7 cellular contexts compared by ENCODE assay signal in genomic region chr1:155208406-155208655, GRCh38. TPM values are rescaled to one million over a fixed set of nuclear protein-coding genes. Genes with fewer than 3 reads are reported as not detected.
DNase-seq lines count a peak whose midpoint lies in the region; ATAC-seq and TF ChIP-seq lines count a peak whose summit lies in the region.

No MANE protein-coding gene starts in this region.

- H4K20me1 ChIP-seq in HCT116 (ENCODE audit: insufficient read depth) (no peaks in the 10 kb centered on the region), hepatocyte (ENCODE audit: insufficient read depth, poor library complexity, severe bottlenecking) (no peaks in the 10 kb centered on the region)

- no peak for TF ChIP-seq RAD21 in HCT116 (IDR thresholded peaks at IDR 0.05; ENCODE audit: low read depth)

- peaks cover 27% of the 10 kb centered on the region for H3K4me1 Mint-ChIP-seq in stimulated activated effector memory CD8-positive, alpha-beta T cell treated with anti-CD3 and anti-CD28 coated beads, Interleukin-12 subunit alpha, Interleukin-12 subunit beta, amount 100 ng/mL, for 72 hours

- intact Hi-C loops in HCT116 (cut with micrococcal nuclease): loop anchor here (2.0 to 5.0 kb wide), 3 partner anchors 18 to 384 kb away; a partner anchor contains a TSS
- intact Hi-C loops in posterior vena cava (cut with DNase I): no loop called here

- CTCF ChIA-PET in HCT116 (lab: Charles Lee): interaction anchor here (1.0 to 4.0 kb wide), 7 partner anchors 10 to 296 kb away, joined by 3 to 16 read pairs (median 8); partner anchors contain the start of genes CLK2 and KRTCAP2

- ATAC-seq in HCT116: no peak
- peak; percentile 76 for ATAC-seq in stimulated activated effector memory CD8-positive, alpha-beta T cell treated with anti-CD3 and anti-CD28 coated beads, Interleukin-12 subunit alpha, Interleukin-12 subunit beta, amount 100 ng/mL, for 72 hours
- ATAC-seq in HG02798 (IDR thresholded peaks at IDR 0.05; ENCODE audit: poor library complexity, unreplicated experiment): no peak

- H3K4me3 Mint-ChIP-seq in stimulated activated effector memory CD8-positive, alpha-beta T cell treated with anti-CD3 and anti-CD28 coated beads, Interleukin-12 subunit alpha, Interleukin-12 subunit beta, amount 100 ng/mL, for 72 hours: peak overlapping the region; percentile 84

- peaks cover 25% of the 10 kb centered on the region for H3K36me3 Mint-ChIP-seq in stimulated activated effector memory CD8-positive, alpha-beta T cell treated with anti-CD3 and anti-CD28 coated beads, Interleukin-12 subunit alpha, Interleukin-12 subunit beta, amount 100 ng/mL, for 72 hours

- H3K36me3 ChIP-seq in HCT116 (ENCODE audit: control insufficient read depth in 1 of 2, insufficient read depth in 2 of 2, low read length in 2 of 2) (peaks cover 0 to 6% of the 10 kb centered on the region in 2 experiments; a peak in 1 of 4 replicates), WERI-Rb-1 (peaks cover 14% of the 10 kb centered on the region), hepatocyte (replicated peaks; ENCODE audit: insufficient read depth, low read depth) (no peaks in the 10 kb centered on the region)

- peaks cover 16% of the 10 kb centered on the region for H3K79me2 ChIP-seq in HCT116 (ENCODE audit: insufficient read depth, low read length)
- H3K79me2 ChIP-seq in hepatocyte: peaks cover 13% of the 10 kb centered on the region

- peak overlapping the region; percentile 93 for H3K9ac ChIP-seq in HCT116 (ENCODE audit: low read length)

- H3K4me1 ChIP-seq in HCT116 (ENCODE audit: control insufficient read depth in 1 of 2, insufficient read depth in 2 of 2, low read length in 2 of 2) (peaks cover 22 to 33% of the 10 kb centered on the region in 2 experiments), hepatocyte (ENCODE audit: insufficient read depth) (peaks cover 16% of the 10 kb centered on the region)

- no peak for TF ChIP-seq POLR2A in HCT116 (IDR thresholded peaks at IDR 0.05; ENCODE audit: borderline replicate concordance, extremely low read depth, insufficient read depth, insufficient read length)

- peak overlapping the region; percentile 95 for H3K27ac Mint-ChIP-seq in stimulated activated effector memory CD8-positive, alpha-beta T cell treated with anti-CD3 and anti-CD28 coated beads, Interleukin-12 subunit alpha, Interleukin-12 subunit beta, amount 100 ng/mL, for 72 hours

- no peaks in the 10 kb centered on the region for H3K27me3 ChIP-seq in HCT116 (ENCODE audit: insufficient read depth, low read length)
- H3K27me3 ChIP-seq in WERI-Rb-1 (ENCODE audit: insufficient read depth, low read depth, severe bottlenecking): no peaks in the 10 kb centered on the region
- no peaks in the 10 kb centered on the region for H3K27me3 ChIP-seq in hepatocyte

- POLR2A ChIA-PET in HCT116 (lab: Charles Lee): interaction anchor here (1.5 to 3.0 kb wide), 2 partner anchors 14 to 18 kb away, joined by 4 to 9 read pairs; no protein-coding TSS in a partner anchor

- H3K4me3 ChIP-seq in HCT116 (replicated peaks in 1 of 2; ENCODE audit: low read depth in 1 of 2, low read length in 2 of 2) (peak overlapping the region; percentile 89 to 100), WERI-Rb-1 (ENCODE audit: low read depth, low read length) (peak overlapping the region; percentile 97), hepatocyte (peak overlapping the region; percentile 90)

- H3K9me3 Mint-ChIP-seq in stimulated activated effector memory CD8-positive, alpha-beta T cell treated with anti-CD3 and anti-CD28 coated beads, Interleukin-12 subunit alpha, Interleukin-12 subunit beta, amount 100 ng/mL, for 72 hours: no peaks in the 10 kb centered on the region

- 0% methylated on average over 7 of the region's 11 CpGs for WGBS in hepatocyte (ENCODE audit: low lambda C conversion rate, missing lambda C conversion rate)

- H2AFZ ChIP-seq in HCT116 (ENCODE audit: low read depth, low read length, poor library complexity, severe bottlenecking): no peak overlapping the region
- H2AFZ ChIP-seq in hepatocyte: peak overlapping the region; percentile 19

- H3K27ac ChIP-seq in HCT116 (ENCODE audit: low read depth, low read length): peak overlapping the region; percentile 90
- peak overlapping the region; percentile 96 for H3K27ac ChIP-seq in WERI-Rb-1
- peak overlapping the region; percentile 99 for H3K27ac ChIP-seq in hepatocyte

- BruUV-seq in HCT116 (replicated peaks; lab: Mats Ljungman, UMichigan): no TSS peak

- H3K9me3 ChIP-seq in HCT116 (ENCODE audit: control insufficient read depth in 1 of 2, insufficient read depth in 1 of 2, low read depth in 1 of 2, low read length in 2 of 2) (no peaks in the 10 kb centered on the region), WERI-Rb-1 (ENCODE audit: severe bottlenecking) (no peaks in the 10 kb centered on the region), hepatocyte (ENCODE audit: low read depth) (no peaks in the 10 kb centered on the region)

- DNase-seq in HCT116 (ENCODE audit: low read depth, low spot score) (no peak), WERI-Rb-1 (no peak), hepatocyte (ENCODE audit: low spot score) (no peak), posterior vena cava (ENCODE audit: low spot score) (no peak)
- no peak for DNase-seq in stimulated activated effector memory CD8-positive, alpha-beta T cell treated with anti-CD3 and anti-CD28 coated beads, Interleukin-12 subunit alpha, Interleukin-12 subunit beta, amount 100 ng/mL, for 72 hours (ENCODE audit: low spot score in 2 of 2)
- no peak for DNase-seq in stimulated activated CD8-positive, alpha-beta memory T cell treated with anti-CD3 and anti-CD28 coated beads, Interleukin-4, amount 100 ng/mL, for 48 hours

- H3K4me2 ChIP-seq in HCT116 (ENCODE audit: low read length): peak overlapping the region; percentile 77
- H3K4me2 ChIP-seq in hepatocyte: peak overlapping the region; percentile 96

- RAD21 ChIA-PET in HCT116 (lab: Charles Lee; ENCODE audit: low non-redundant PET in 1 of 2, low total read pairs in 2 of 2, uncharacterized antibody in 2 of 2, unreplicated experiment in 2 of 2): interaction anchor here in 1 of 2 experiments (0.9 kb wide), 1 partner anchor 296 kb away, joined by 4 read pairs; no protein-coding TSS in a partner anchor

- TF ChIP-seq CTCF in HCT116 (IDR thresholded peaks at IDR 0.05 in 2 of 3, conservative IDR thresholded peaks at IDR 0.05 in 1 of 3; ENCODE audit: borderline replicate concordance in 1 of 3, insufficient read depth in 1 of 3, low read depth in 2 of 3, low read length in 2 of 3) (no peak), WERI-Rb-1 (IDR thresholded peaks at IDR 0.05; ENCODE audit: low read depth, low read length) (no peak), hepatocyte (IDR thresholded peaks at IDR 0.05; ENCODE audit: poor library complexity) (no peak)

- H3K9me2 ChIP-seq in HCT116 (ENCODE audit: insufficient read depth): no peaks in the 10 kb centered on the region
- H3K9me2 ChIP-seq in hepatocyte (replicated peaks; ENCODE audit: insufficient read depth): no peaks in the 10 kb centered on the region

TF ChIP-seq in HCT116, 20 proteins besides CTCF, POLR2A, EP300 and RAD21:
- no peak for TF ChIP-seq YY1 (IDR thresholded peaks at IDR 0.05; ENCODE audit: extremely low read depth, insufficient replicate concordance, low read depth, low read length)
- TF ChIP-seq SRF (IDR thresholded peaks at IDR 0.05; ENCODE audit: low read depth): no peak
- TF ChIP-seq SIN3A (IDR thresholded peaks at IDR 0.05; ENCODE audit: low read depth): no peak
- TF ChIP-seq ZBTB33 (IDR thresholded peaks at IDR 0.05; ENCODE audit: extremely low read depth, insufficient replicate concordance, low read length): no peak
- no peak for TF ChIP-seq CBX3 (IDR thresholded peaks at IDR 0.05; ENCODE audit: low read depth)
- TF ChIP-seq POLR2AphosphoS5 (IDR thresholded peaks at IDR 0.05; ENCODE audit: low read depth, low read length): no peak
- TF ChIP-seq EZH2phosphoT487 (IDR thresholded peaks at IDR 0.05; ENCODE audit: borderline replicate concordance): no peak

RNA-seq across cellular contexts. Expression of gene MTX1, which starts 0.2 kb away (rescaled TPM):
- total RNA-seq in HCT116 (2021; ENCODE audit: unreplicated experiment): 69.1 TPM
- polyA plus RNA-seq in HCT116 (2012): 94.7 and 108 TPM in 2 replicates
- total RNA-seq in hepatocyte: 42.1 and 49.4 TPM in 2 replicates
- 78.2 and 82.0 TPM in 2 replicates for polyA plus RNA-seq in hepatocyte
- 10 to 100 TPM; 20.9 to 26.8 TPM for total RNA-seq in posterior vena cava

RNA-seq across cellular contexts. Expression of gene THBS3, which starts 0.6 kb away (rescaled TPM):
- total RNA-seq in HCT116 (2021; ENCODE audit: unreplicated experiment): 15.9 TPM
- 14.3 and 14.5 TPM in 2 replicates for polyA plus RNA-seq in HCT116 (2012)
- 19.8 and 20.3 TPM in 2 replicates for total RNA-seq in hepatocyte
- 39.9 and 41.6 TPM in 2 replicates for polyA plus RNA-seq in hepatocyte
- total RNA-seq in posterior vena cava: 10 to 100 TPM; 46.3 to 96.6 TPM

RNA-seq across cellular contexts. Expression of gene TRIM46, which starts 34.7 kb away (rescaled TPM):
- total RNA-seq in HCT116 (2021; ENCODE audit: unreplicated experiment): 3.8 TPM
- 2.0 and 2.2 TPM in 2 replicates for polyA plus RNA-seq in HCT116 (2012)
- 1.1 and 1.2 TPM in 2 replicates for total RNA-seq in hepatocyte
- polyA plus RNA-seq in hepatocyte: 1.9 and 2.1 TPM in 2 replicates
- total RNA-seq in posterior vena cava: 1 to 10 TPM; 1.3 to 2.1 TPM

RNA-seq across cellular contexts. Expression of gene KRTCAP2, which starts 35.2 kb away (rescaled TPM):
- 143 TPM for total RNA-seq in HCT116 (2021; ENCODE audit: unreplicated experiment)
- polyA plus RNA-seq in HCT116 (2012): 289 and 294 TPM in 2 replicates
- 191 and 209 TPM in 2 replicates for total RNA-seq in hepatocyte
- polyA plus RNA-seq in hepatocyte: 440 and 454 TPM in 2 replicates
- 100 to 1,000 TPM; 145 to 146 TPM for total RNA-seq in posterior vena cava

RNA-seq across cellular contexts. Expression of gene ENTREP3, which starts 47.0 kb away (rescaled TPM):
- total RNA-seq in HCT116 (2021; ENCODE audit: unreplicated experiment) (69.9 TPM), hepatocyte (8.1 and 8.8 TPM in 2 replicates), posterior vena cava (10 to 100 TPM; 21.3 to 25.3 TPM)
- 41.9 and 50.3 TPM in 2 replicates for polyA plus RNA-seq in HCT116 (2012)
- polyA plus RNA-seq in hepatocyte: 26.0 and 27.1 TPM in 2 replicates
